9 cellular contexts compared by ENCODE assay signal in the genomic region with DNA sequence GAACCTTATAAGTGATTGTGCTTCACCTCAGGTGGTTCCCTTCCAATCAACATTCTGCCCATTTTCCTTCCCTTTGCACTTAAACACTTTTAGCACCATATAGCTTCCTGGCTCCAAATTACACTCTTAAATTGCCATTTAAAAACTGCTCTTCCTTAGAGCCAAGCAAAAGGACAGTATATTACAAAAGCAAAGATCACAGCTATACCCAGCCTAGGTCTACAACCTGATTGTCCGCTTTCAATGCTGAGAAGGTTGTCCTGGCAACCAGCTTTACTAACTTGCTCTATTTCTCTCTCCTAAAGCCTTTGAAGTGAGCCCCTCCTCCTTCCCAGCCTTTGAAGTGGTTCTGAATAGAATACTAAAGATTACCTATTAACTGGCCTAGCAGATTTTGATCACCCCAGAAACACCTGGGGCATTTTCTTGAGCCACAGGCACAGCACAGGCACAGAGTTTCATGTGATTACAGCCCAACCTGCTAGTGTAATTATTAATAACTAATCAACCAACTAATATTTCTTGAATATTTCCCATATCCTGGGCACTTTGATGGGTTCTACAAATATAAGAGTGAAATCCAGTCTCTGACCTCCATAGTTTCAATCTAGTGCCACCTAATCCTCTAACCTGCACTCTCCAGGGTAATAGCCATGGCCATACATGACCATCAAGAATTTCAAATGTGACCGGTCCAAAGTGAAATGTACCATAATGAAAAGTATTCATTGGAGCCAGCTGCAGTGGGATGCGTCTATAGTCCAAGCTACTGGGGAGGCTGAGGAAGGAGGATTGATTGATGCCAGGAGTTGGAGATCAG.
DNase-seq lines count a peak whose midpoint lies in the region; ATAC-seq and TF ChIP-seq lines count a peak whose summit lies in the region.
"Had no signal": no experiment of that assay in that cellular context is flagged by ENCODE, and none has a peak within 500 bp of the region (broad histone marks: within the 10 kb centered on the region; RNA-seq: fewer than 3 reads in every experiment).

No MANE protein-coding gene starts in this region.

- no peak for TF ChIP-seq POLR2A in HCT116 (IDR thresholded peaks at IDR 0.05; ENCODE audit: borderline replicate concordance, extremely low read depth, insufficient read depth, insufficient read length)
- no peak for TF ChIP-seq POLR2A in breast epithelium (IDR thresholded peaks at IDR 0.05)

- intact Hi-C loops in HCT116 (cut with micrococcal nuclease) (no loop called here), breast epithelium (cut with DNase I; ENCODE audit: low total_unique reads) (no loop called here)

- no peak overlapping the region for H3K9ac ChIP-seq in HCT116 (ENCODE audit: low read length)

- DNase-seq in HCT116 (ENCODE audit: low read depth, low spot score) (no peak), HT-29 (ENCODE audit: low spot score) (peak; percentile 99), mesothelial cell of epicardium (ENCODE audit: low spot score in 2 of 2, unreplicated experiment in 2 of 2) (no peak), pons (ENCODE audit: low spot score) (no peak), GF-D8 (lab: John Stamatoyannopoulos, UW) (no peak), breast epithelium (ENCODE audit: low spot score in 2 of 2) (no peak)
- DNase-seq in activated effector memory CD4-positive, alpha-beta T cell treated with Interleukin-2 at 50 U/mL for 16 hours, result no peak
- DNase-seq: NCI-H1436 had no signal

- H3K36me3 Mint-ChIP-seq in mesothelial cell of epicardium, result peaks cover 1% of the 10 kb centered on the region

- H3K27me3 ChIP-seq in HCT116 (ENCODE audit: insufficient read depth, low read length), result no peaks in the 10 kb centered on the region
- H3K27me3 ChIP-seq in breast epithelium, result no peaks in the 10 kb centered on the region

- RAD21 ChIA-PET in HCT116 (lab: Charles Lee; ENCODE audit: low non-redundant PET in 1 of 2, low total read pairs in 2 of 2, uncharacterized antibody in 2 of 2, unreplicated experiment in 2 of 2), result interaction anchor here in 1 of 2 experiments (0.6 kb wide), 1 partner anchor 401 kb away, joined by 3 read pairs; no protein-coding TSS in a partner anchor

- CTCF ChIA-PET in HCT116 (lab: Charles Lee), result no interaction called here

- H3K27ac ChIP-seq in HCT116 (ENCODE audit: low read depth, low read length) (no peak overlapping the region), breast epithelium (no peak overlapping the region)

- no peak overlapping the region for H2AFZ ChIP-seq in HCT116 (ENCODE audit: low read depth, low read length, poor library complexity, severe bottlenecking)

- H3K36me3 ChIP-seq in HCT116 (ENCODE audit: control insufficient read depth in 1 of 2, insufficient read depth in 2 of 2, low read length in 2 of 2) (no peaks in the 10 kb centered on the region), breast epithelium (no peaks in the 10 kb centered on the region)

- no peak for TF ChIP-seq CTCF in HCT116 (IDR thresholded peaks at IDR 0.05 in 2 of 3, conservative IDR thresholded peaks at IDR 0.05 in 1 of 3; ENCODE audit: borderline replicate concordance in 1 of 3, insufficient read depth in 1 of 3, low read depth in 2 of 3, low read length in 2 of 3)
- TF ChIP-seq CTCF in mesothelial cell of epicardium (IDR thresholded peaks at IDR 0.05; ENCODE audit: unreplicated experiment), result no peak
- no peak for TF ChIP-seq CTCF in breast epithelium (IDR thresholded peaks at IDR 0.05)

- H3K9me3 Mint-ChIP-seq in mesothelial cell of epicardium, result peaks cover 12% of the 10 kb centered on the region

- peak overlapping the region; percentile 37 for H3K27ac Mint-ChIP-seq in mesothelial cell of epicardium

- no peak for TF ChIP-seq RAD21 in HCT116 (IDR thresholded peaks at IDR 0.05; ENCODE audit: low read depth)

- H3K4me1 ChIP-seq in HCT116 (ENCODE audit: control insufficient read depth in 1 of 2, insufficient read depth in 2 of 2, low read length in 2 of 2), result peaks cover 0 to 8% of the 10 kb centered on the region in 2 experiments; a peak in 2 of 4 replicates
- no peaks in the 10 kb centered on the region for H3K4me1 ChIP-seq in breast epithelium

- H3K27me3 Mint-ChIP-seq in mesothelial cell of epicardium (ENCODE audit: low read depth), result no peaks in the 10 kb centered on the region

- no peak overlapping the region for H3K4me3 Mint-ChIP-seq in mesothelial cell of epicardium

- POLR2A ChIA-PET in HCT116 (lab: Charles Lee), result interaction anchor here (1.0 kb wide), 1 partner anchor 10 kb away, joined by 3 read pairs; no protein-coding TSS in a partner anchor

- no peaks in the 10 kb centered on the region for H3K9me2 ChIP-seq in HCT116 (ENCODE audit: insufficient read depth)

- peak overlapping the region; percentile 6; the same call in 1 of the 2 replicates for H3K4me2 ChIP-seq in HCT116 (ENCODE audit: low read length)

- H3K9me3 ChIP-seq in HCT116 (ENCODE audit: control insufficient read depth in 1 of 2, insufficient read depth in 1 of 2, low read depth in 1 of 2, low read length in 2 of 2) (no peaks in the 10 kb centered on the region), breast epithelium (no peaks in the 10 kb centered on the region)

- peaks cover 10% of the 10 kb centered on the region for H3K4me1 Mint-ChIP-seq in mesothelial cell of epicardium

- no peaks in the 10 kb centered on the region for H3K79me2 ChIP-seq in HCT116 (ENCODE audit: insufficient read depth, low read length)

- no peak overlapping the region for H3K4me3 ChIP-seq in HCT116 (replicated peaks in 1 of 2; ENCODE audit: low read depth in 1 of 2, low read length in 2 of 2)
- H3K4me3 ChIP-seq in breast epithelium, result no peak overlapping the region

- H4K20me1 ChIP-seq in HCT116 (ENCODE audit: insufficient read depth), result no peaks in the 10 kb centered on the region

- BruUV-seq in HCT116 (replicated peaks; lab: Mats Ljungman, UMichigan), result no TSS peak

- peak; percentile 99 for ATAC-seq in GM18907 (IDR thresholded peaks at IDR 0.05; ENCODE audit: unreplicated experiment)
- ATAC-seq in HCT116, result peak; percentile 30; the same call in 1 of the 2 replicates

TF ChIP-seq in HCT116, 20 proteins besides CTCF, POLR2A, EP300 and RAD21:
- TF ChIP-seq SRF (IDR thresholded peaks at IDR 0.05; ENCODE audit: low read depth) (no peak), SP1 (IDR thresholded peaks at IDR 0.05; ENCODE audit: low read depth) (no peak), TCF7L2 (IDR thresholded peaks at IDR 0.05; ENCODE audit: borderline replicate concordance, extremely low read depth, insufficient read depth, insufficient read length) (peak; percentile 52), POLR2AphosphoS5 (IDR thresholded peaks at IDR 0.05; ENCODE audit: low read depth, low read length) (no peak), ZFX (IDR thresholded peaks at IDR 0.05) (no peak)
- TF ChIP-seq, protein P1, sequence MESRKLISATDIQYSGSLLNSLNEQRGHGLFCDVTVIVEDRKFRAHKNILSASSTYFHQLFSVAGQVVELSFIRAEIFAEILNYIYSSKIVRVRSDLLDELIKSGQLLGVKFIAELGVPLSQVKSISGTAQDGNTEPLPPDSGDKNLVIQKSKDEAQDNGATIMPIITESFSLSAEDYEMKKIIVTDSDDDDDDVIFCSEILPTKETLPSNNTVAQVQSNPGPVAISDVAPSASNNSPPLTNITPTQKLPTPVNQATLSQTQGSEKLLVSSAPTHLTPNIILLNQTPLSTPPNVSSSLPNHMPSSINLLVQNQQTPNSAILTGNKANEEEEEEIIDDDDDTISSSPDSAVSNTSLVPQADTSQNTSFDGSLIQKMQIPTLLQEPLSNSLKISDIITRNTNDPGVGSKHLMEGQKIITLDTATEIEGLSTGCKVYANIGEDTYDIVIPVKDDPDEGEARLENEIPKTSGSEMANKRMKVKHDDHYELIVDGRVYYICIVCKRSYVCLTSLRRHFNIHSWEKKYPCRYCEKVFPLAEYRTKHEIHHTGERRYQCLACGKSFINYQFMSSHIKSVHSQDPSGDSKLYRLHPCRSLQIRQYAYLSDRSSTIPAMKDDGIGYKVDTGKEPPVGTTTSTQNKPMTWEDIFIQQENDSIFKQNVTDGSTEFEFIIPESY (IDR thresholded peaks at IDR 0.05; ENCODE audit: extremely low read depth, insufficient replicate concordance, low read length), result no peak
TF ChIP-seq in HCT116: peak in this region for 1.
